21 cellular contexts compared by ENCODE assay signal in the genomic region with DNA sequence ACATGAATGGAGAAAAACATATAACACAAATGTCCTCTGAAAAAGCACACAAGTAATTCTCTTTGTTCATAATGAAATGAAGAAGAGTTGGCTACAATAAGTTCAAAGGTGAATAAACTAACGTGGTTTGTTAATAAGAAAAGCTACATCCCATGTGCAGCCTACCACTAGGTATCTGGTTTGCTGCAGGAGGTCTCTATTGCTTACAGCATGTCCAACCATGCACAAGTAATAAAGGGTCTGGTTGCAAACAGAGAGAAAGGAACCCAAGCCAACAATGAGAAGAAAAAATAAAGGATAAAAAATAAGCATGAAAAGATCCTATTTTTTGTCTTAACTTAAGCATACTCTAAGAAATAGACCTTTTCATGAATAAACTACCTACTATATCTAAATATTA.
DNase-seq lines count a peak whose midpoint lies in the region; FAIRE-seq and TF ChIP-seq lines count a peak whose summit lies in the region.
"Had no signal": no experiment of that assay in that cellular context is flagged by ENCODE, and none has a peak within 500 bp of the region (broad histone marks: within the 10 kb centered on the region; RNA-seq: fewer than 3 reads in every experiment).

No MANE protein-coding gene starts in this region.

- H3K27ac Mint-ChIP-seq in astrocyte (ENCODE audit: unreplicated experiment), result no peak overlapping the region
- H3K27ac Mint-ChIP-seq: CD14-positive monocyte; CD8-positive, alpha-beta T cell; HFFc6 had no signal

- no peak for TF ChIP-seq POLR2A in adrenal gland (IDR thresholded peaks at IDR 0.05)

- H3K36me3 ChIP-seq in astrocyte (ENCODE audit: insufficient read depth, low read length), result no peaks in the 10 kb centered on the region
- no peaks in the 10 kb centered on the region for H3K36me3 ChIP-seq in adrenal gland (replicated peaks in 1 of 2)
- H3K36me3 ChIP-seq: HAP-1 had no signal

- H3K27ac ChIP-seq in astrocyte (ENCODE audit: low read depth, low read length) (no peak overlapping the region), adrenal gland (no peak overlapping the region)
- H3K27ac ChIP-seq: 22Rv1, HL-60 had no signal

- intact Hi-C loops in adrenal gland (cut with DNase I), result no loop called here

- peaks cover 3% of the 10 kb centered on the region for H4K20me1 ChIP-seq in astrocyte (ENCODE audit: insufficient read depth, low read length)

- H3K4me1 Mint-ChIP-seq in astrocyte (ENCODE audit: low read depth, unreplicated experiment), result no peaks in the 10 kb centered on the region

- WGBS in adrenal gland, 4 donors, result 63 to 89% (median 88%) methylated on average over 1 of the region's 1 CpG

- H3K27me3 Mint-ChIP-seq in astrocyte (ENCODE audit: low read depth, unreplicated experiment), result no peaks in the 10 kb centered on the region

- H3K9me3 ChIP-seq in astrocyte (ENCODE audit: insufficient read depth, low read depth, low read length) (no peaks in the 10 kb centered on the region), adrenal gland (replicated peaks in 1 of 3) (peaks cover 0 to 4% (median 0%) of the 10 kb centered on the region in 3 donors)
- H3K9me3 ChIP-seq: HAP-1 had no signal

- no peak overlapping the region for H3K4me2 ChIP-seq in astrocyte (ENCODE audit: low read length)

- H2AFZ ChIP-seq in astrocyte (ENCODE audit: low read depth, low read length), result no peak overlapping the region

- no peaks in the 10 kb centered on the region for H3K79me2 ChIP-seq in astrocyte (ENCODE audit: insufficient read depth, low read length)

- H3K4me3 ChIP-seq in astrocyte (ENCODE audit: insufficient read depth, low read depth, low read length), result no peak overlapping the region
- H3K4me3 ChIP-seq in adrenal gland, result no peak overlapping the region
- H3K4me3 ChIP-seq: HAP-1 had no signal

- DNase-seq in NCI-H1694 (lab: John Stamatoyannopoulos, UW), result peak; percentile 13
- no peak for DNase-seq in NCI-H1694 treated with DMSO at 0.1 percent for 48 hours (lab: John Stamatoyannopoulos, UW)
- DNase-seq in astrocyte (ENCODE audit: low read depth), result peak; percentile 20
- DNase-seq in cerebellum (ENCODE audit: low spot score), result peak; percentile 9
- DNase-seq in adrenal gland, result no peak
- DNase-seq in GM19240 (ENCODE audit: insufficient read length, low spot score), result no peak
- no peak for DNase-seq in SKM-1 (lab: John Stamatoyannopoulos, UW; ENCODE audit: unreplicated experiment)
- DNase-seq: CD8-positive, alpha-beta T cell; COR-L47; DMS153; DMS79 treated with DMSO at 0.1 percent for 48 hours; EL; GDM1; HFFc6 had no signal

- no peaks in the 10 kb centered on the region for H3K36me3 Mint-ChIP-seq in astrocyte (ENCODE audit: low read depth, unreplicated experiment)

- FAIRE-seq in astrocyte (lab: Jason Lieb, UNC), result no peak
- FAIRE-seq: D721Med, GM12892, H1 had no signal

- H3K27me3 ChIP-seq in astrocyte (ENCODE audit: insufficient read depth, low read length), result no peaks in the 10 kb centered on the region
- no peaks in the 10 kb centered on the region for H3K27me3 ChIP-seq in adrenal gland

- H3K4me1 ChIP-seq in astrocyte (ENCODE audit: insufficient read depth, low read length) (no peaks in the 10 kb centered on the region), adrenal gland (replicated peaks in 1 of 2) (no peaks in the 10 kb centered on the region)
- H3K4me1 ChIP-seq: HAP-1 had no signal

- H3K9ac ChIP-seq in astrocyte (ENCODE audit: low read length), result no peak overlapping the region

- TF ChIP-seq CTCF in astrocyte (IDR thresholded peaks at IDR 0.05; ENCODE audit: insufficient read depth, low read depth, low read length) (no peak), adrenal gland (IDR thresholded peaks at IDR 0.05) (no peak)

- H3K9me3 Mint-ChIP-seq in astrocyte (ENCODE audit: unreplicated experiment), result no peaks in the 10 kb centered on the region
- H3K9me3 Mint-ChIP-seq: CD14-positive monocyte; CD8-positive, alpha-beta T cell; HFFc6 had no signal

- H3K4me3 Mint-ChIP-seq in astrocyte (ENCODE audit: unreplicated experiment), result no peak overlapping the region
- H3K4me3 Mint-ChIP-seq: CD14-positive monocyte; CD8-positive, alpha-beta T cell; HFFc6 had no signal

Comparison
In these comparisons a context has a peak if more than half of its experiments do, and no peak if none do; other contexts are left out.
1. DNase-seq: peak in NCI-H1694 (single experiment), astrocyte (single experiment) and cerebellum (single experiment); none in NCI-H1694 treated with DMSO at 0.1 percent for 48 hours (single experiment), adrenal gland (0 of 7), GM19240 (single experiment) and SKM-1 (single experiment).